In the genomic region with DNA sequence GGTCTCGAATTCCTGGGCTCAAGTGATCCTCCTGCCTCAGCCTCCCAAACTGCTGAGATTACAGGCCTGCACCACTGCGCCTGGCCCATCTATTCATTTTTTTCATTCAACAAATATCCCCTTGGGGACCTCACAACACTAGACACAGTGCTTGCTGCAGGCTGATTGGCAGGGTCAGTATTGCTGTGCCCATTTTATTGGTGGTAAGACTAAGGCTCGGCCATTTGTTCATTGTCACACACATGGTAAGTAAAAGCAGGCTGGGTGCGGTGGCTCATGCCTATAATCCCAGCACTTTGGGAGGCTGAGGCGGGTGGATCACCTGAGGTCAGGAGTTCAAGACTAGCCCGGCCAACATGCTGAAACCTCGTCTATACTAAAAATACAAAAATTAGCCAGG, we compare ENCODE assay signal across 6 cellular contexts. TPM values are rescaled to one million over a fixed set of nuclear protein-coding genes. Genes with fewer than 3 reads are reported as not detected.
DNase-seq lines count a peak whose midpoint lies in the region; ATAC-seq, FAIRE-seq and TF ChIP-seq lines count a peak whose summit lies in the region.
"Not testable (repeated sequence)": the region's sequence is repeated elsewhere in the genome, so short reads cannot be mapped to it uniquely, and the experiment has no call there.

No MANE protein-coding gene starts in this region.

- in situ Hi-C loops in K562 (cut with MboI), result not testable (repeated sequence)

- H4K20me1 ChIP-seq in K562 (replicated peaks; ENCODE audit: control insufficient read depth, insufficient read depth, low read length); H1 (replicated peaks in 1 of 2; ENCODE audit: control insufficient read depth in 1 of 2, insufficient read depth in 2 of 2, low read length in 2 of 2): not testable (repeated sequence)

- TF ChIP-seq EP300 in A549 (IDR thresholded peaks at IDR 0.05); K562 (IDR thresholded peaks at IDR 0.05; ENCODE audit: low read length); H1 (IDR thresholded peaks at IDR 0.05; ENCODE audit: borderline replicate concordance in 1 of 2, low read depth in 2 of 2, low read length in 2 of 2): not testable (repeated sequence)

- H3K27me3 ChIP-seq in K562 (ENCODE audit: control insufficient read depth in 2 of 2, insufficient read depth in 2 of 2, low read length in 2 of 2); H1 (replicated peaks in 1 of 4; ENCODE audit: control insufficient read depth in 3 of 4, extremely low read depth in 1 of 4, insufficient read depth in 3 of 4, low read length in 3 of 4); left ventricle myocardium inferior (ENCODE audit: low read depth); tibial artery: not testable (repeated sequence)

- H3K27ac ChIP-seq in A549; HEK293 (ENCODE audit: extremely low read depth, low read depth, low read length); K562 (ENCODE audit: extremely low read depth, low read depth, low read length); H1 (ENCODE audit: low read depth, low read length): not testable (repeated sequence)
- H3K27ac ChIP-seq in left ventricle myocardium inferior (replicated peaks) (peak overlapping the region; percentile 67), tibial artery (peak overlapping the region; percentile 63 to 70)

- BruUV-seq in K562 (replicated peaks; lab: Mats Ljungman, UMichigan), result not testable (repeated sequence)

- not testable (repeated sequence) for ATAC-seq in A549, K562

- 85% methylated on average over 7 of the region's 7 CpGs for WGBS in A549 (ENCODE audit: missing lambda C conversion rate)
- 46% methylated on average over 7 of the region's 7 CpGs for WGBS in K562 (ENCODE audit: insufficient coverage, low coverage, missing lambda C conversion rate)
- WGBS in H1 (ENCODE audit: extremely low coverage in 1 of 2, insufficient coverage in 1 of 2, insufficient read length in 1 of 2, insufficient replicate concordance in 2 of 2, low coverage in 1 of 2, low lambda C conversion rate in 2 of 2, missing lambda C conversion rate in 1 of 2), 2 experiments, result 91% methylated on average over 7 of the region's 7 CpGs; no CpG with 5 or more reads in 1 of the 2 experiments

- H4K91ac ChIP-seq in H1 (replicated peaks; ENCODE audit: insufficient read length, low read length), result not testable (repeated sequence)

- not testable (repeated sequence) for H2BK120ac ChIP-seq in H1 (replicated peaks; ENCODE audit: low read depth, low read length)

- not testable (repeated sequence) for H3K9me3 ChIP-seq in A549; HEK293 (ENCODE audit: control insufficient read depth, insufficient read depth, low read depth, low read length); K562 (replicated peaks; ENCODE audit: control insufficient read depth, insufficient read depth, low read depth, low read length); H1 (ENCODE audit: insufficient read depth in 2 of 2, low read depth in 1 of 2, low read length in 1 of 2); left ventricle myocardium inferior (replicated peaks); tibial artery

- intact Hi-C loops in K562 (cut with micrococcal nuclease); left ventricle myocardium inferior (cut with micrococcal nuclease); tibial artery (cut with DNase I; ENCODE audit: low total_unique reads): not testable (repeated sequence)

- H3K18ac ChIP-seq in H1 (ENCODE audit: extremely low read depth, low read length), result not testable (repeated sequence)

- not testable (repeated sequence) for H3K9me1 ChIP-seq in K562 (ENCODE audit: control insufficient read depth, insufficient read depth, low read length)

- H3K4ac ChIP-seq in H1 (replicated peaks; ENCODE audit: insufficient read length, low read depth, low read length), result not testable (repeated sequence)

- not testable (repeated sequence) for H3K14ac ChIP-seq in H1 (ENCODE audit: insufficient read length)

- TF ChIP-seq RAD21 in A549 (conservative IDR thresholded peaks at IDR 0.05 in 1 of 2, IDR thresholded peaks at IDR 0.05 in 1 of 2); K562 (CRISPR knock-in tag; conservative IDR thresholded peaks at IDR 0.05 in 1 of 2, IDR thresholded peaks at IDR 0.05 in 1 of 2); H1 (IDR thresholded peaks at IDR 0.05 in 1 of 2, conservative IDR thresholded peaks at IDR 0.05 in 1 of 2; ENCODE audit: low read depth in 2 of 2, low read length in 2 of 2): not testable (repeated sequence)

- H2BK15ac ChIP-seq in H1 (ENCODE audit: low read length), result not testable (repeated sequence)

- not testable (repeated sequence) for H3K4me1 ChIP-seq in A549; HEK293 (ENCODE audit: control insufficient read depth, insufficient read depth, low read length); K562 (replicated peaks in 1 of 2; ENCODE audit: control insufficient read depth in 2 of 2, insufficient read depth in 2 of 2, low read length in 2 of 2); H1 (replicated peaks in 1 of 4; ENCODE audit: control insufficient read depth in 3 of 4, insufficient read depth in 4 of 4, low read length in 3 of 4)
- H3K4me1 ChIP-seq in left ventricle myocardium inferior, result peaks cover 15% of the 10 kb centered on the region
- H3K4me1 ChIP-seq in tibial artery, result peaks cover 0 to 42% (median 21%) of the 10 kb centered on the region in 4 donors

- not testable (repeated sequence) for H2BK5ac ChIP-seq in H1 (ENCODE audit: low read depth, low read length)

- H3K4me3 ChIP-seq in A549; HEK293 (ENCODE audit: low read depth, low read length); K562; H1 (ENCODE audit: extremely low read depth in 1 of 4, insufficient read depth in 2 of 4, low read depth in 3 of 4, low read length in 4 of 4); left ventricle myocardium inferior: not testable (repeated sequence)
- peak overlapping the region in 1 of 2 donors; percentile 8 for H3K4me3 ChIP-seq in tibial artery

- H3K23ac ChIP-seq in H1 (ENCODE audit: insufficient read length), result not testable (repeated sequence)

- H4K8ac ChIP-seq in H1 (ENCODE audit: extremely low read depth, insufficient read depth, low read length), result not testable (repeated sequence)

- not testable (repeated sequence) for TF ChIP-seq CTCF in A549 (IDR thresholded peaks at IDR 0.05); HEK293 (tag by site-specific recombination; IDR thresholded peaks at IDR 0.05); K562 (IDR thresholded peaks at IDR 0.05 in 2 of 3, conservative IDR thresholded peaks at IDR 0.05 in 1 of 3; ENCODE audit: insufficient read depth in 2 of 3, low read depth in 1 of 3, low read length in 3 of 3); H1 (IDR thresholded peaks at IDR 0.05; ENCODE audit: control extremely low read depth in 1 of 3, insufficient read depth in 1 of 3, low read depth in 1 of 3, low read length in 3 of 3); left ventricle myocardium inferior (IDR thresholded peaks at IDR 0.05; ENCODE audit: borderline replicate concordance); tibial artery (IDR thresholded peaks at IDR 0.05)

- not testable (repeated sequence) for H4K5ac ChIP-seq in H1 (ENCODE audit: insufficient read length, low read depth, low read length)

- not testable (repeated sequence) for H3K79me2 ChIP-seq in K562 (ENCODE audit: control insufficient read depth, insufficient read depth, low read length); H1 (ENCODE audit: control insufficient read depth in 1 of 2, insufficient read depth in 2 of 2, low read length in 2 of 2)

- H3K4me2 ChIP-seq in A549; K562 (ENCODE audit: insufficient read depth, low read length); H1 (ENCODE audit: insufficient read depth in 1 of 2, low read depth in 2 of 2, low read length in 2 of 2): not testable (repeated sequence)

- not testable (repeated sequence) for H2BK12ac ChIP-seq in H1 (ENCODE audit: low read depth, low read length)

- H3K56ac ChIP-seq in H1 (replicated peaks; ENCODE audit: insufficient read length, low read depth, low read length), result not testable (repeated sequence)

- POLR2A ChIA-PET in A549 (lab: Yijun Ruan, JAX); HEK293 (lab: Yijun Ruan, JAX); K562 (lab: Yijun Ruan, JAX); H1 (lab: Charles Lee; ENCODE audit: partially characterized antibody): not testable (repeated sequence)

- not testable (repeated sequence) for H2AK5ac ChIP-seq in H1 (ENCODE audit: low read depth, low read length)

- not testable (repeated sequence) for H3K9ac ChIP-seq in K562 (ENCODE audit: insufficient read depth in 1 of 2, low read depth in 2 of 2, low read length in 2 of 2); H1 (replicated peaks in 1 of 4; ENCODE audit: extremely low read depth in 1 of 4, low read depth in 3 of 4, low read length in 3 of 4)

- not testable (repeated sequence) for H3K23me2 ChIP-seq in H1 (ENCODE audit: low read depth, low read length)

- not testable (repeated sequence) for H2BK20ac ChIP-seq in H1 (ENCODE audit: low read length)

- H3K36me3 ChIP-seq in HEK293 (ENCODE audit: control insufficient read depth in 2 of 2, insufficient read depth in 1 of 2, low read length in 2 of 2); K562 (ENCODE audit: control insufficient read depth, insufficient read depth, low read length); H1 (ENCODE audit: control insufficient read depth in 2 of 4, insufficient read depth in 4 of 4, low read length in 3 of 4); left ventricle myocardium inferior; tibial artery: not testable (repeated sequence)

- not testable (repeated sequence) for H2AFZ ChIP-seq in K562 (ENCODE audit: low read depth, low read length); H1 (ENCODE audit: low read length)

- H3K79me1 ChIP-seq in H1 (ENCODE audit: low read depth, low read length), result not testable (repeated sequence)

- CTCF ChIA-PET in A549 (lab: Yijun Ruan, JAX) (interaction anchor here (1.5 to 2.1 kb wide), 2 partner anchors 10 to 122 kb away, joined by 5 to 12 read pairs; no protein-coding TSS in a partner anchor), H1 (lab: Charles Lee; ENCODE audit: partially characterized antibody) (interaction anchor here (1.2 kb wide), 1 partner anchor 127 kb away, joined by 3 read pairs; no protein-coding TSS in a partner anchor)
- CTCF ChIA-PET in HEK293 (lab: Yijun Ruan, JAX); K562 (lab: Yijun Ruan, JAX; ENCODE audit: low intra/inter-chr PET ratio): not testable (repeated sequence)

- not testable (repeated sequence) for DNase-seq in A549 (ENCODE audit: low read depth in 1 of 2, low spot score in 1 of 2); K562 (ENCODE audit: extremely low read depth in 1 of 4, low spot score in 3 of 4); H1 (ENCODE audit: low read depth in 1 of 2, low spot score in 2 of 2); left ventricle myocardium inferior; tibial artery

- TF ChIP-seq POLR2A in A549 (IDR thresholded peaks at IDR 0.05; ENCODE audit: low read length); K562 (conservative IDR thresholded peaks at IDR 0.05); H1 (IDR thresholded peaks at IDR 0.05; ENCODE audit: control extremely low read depth in 1 of 2, low read depth in 2 of 2, low read length in 2 of 2): not testable (repeated sequence)

- not testable (repeated sequence) for FAIRE-seq in A549 (lab: Jason Lieb, UNC); K562 (lab: Jason Lieb, UNC); H1 (lab: Jason Lieb, UNC)

RNA-seq across cellular contexts. Expression of a gene that starts 15.0 kb away (rescaled TPM):
- polyA plus RNA-seq in A549 (2011; rRNA removed) (89.7 and 94.1 TPM in 2 replicates), A549 (2017; fragmentation: RNase III; extraction: RNeasy Plus Mini Kit Qiagen cat#74134 plus additional on column Dnase treatment) (372 to 495 TPM (median 379 TPM) in 3 replicates), K562 (2011; rRNA removed) (33.9 and 39.4 TPM in 2 replicates), K562 (2014; fragmentation: Illumina TruSeq; extraction: Trizol) (161 TPM in 2 replicates), K562 (2014; fragmentation: Nextera tagmentation; extraction: Ambion mirVana) (10 to 100 TPM; 27.7 to 33.4 TPM), K562 (2014; rRNA removed) (91.2 and 100 TPM in 2 replicates), H1 (2011; rRNA removed) (59.2 and 89.0 TPM in 2 replicates)
- polyA plus RNA-seq in A549 (2012; cell fraction: cytosol; rRNA removed), result 243 and 292 TPM in 2 replicates
- 169 and 182 TPM in 2 replicates for polyA plus RNA-seq in A549 (2012; cell fraction: nucleus; rRNA removed)
- 54.9 and 77.1 TPM in 2 replicates for polyA minus RNA-seq in A549 (2011; rRNA and poly(A)+ RNA removed)
- 27.5 and 42.5 TPM in 2 replicates for total RNA-seq in K562 (2011; cell fraction: chromatin; rRNA removed; ENCODE audit: low replicate concordance)
- 32.2 and 34.5 TPM in 2 replicates for total RNA-seq in K562 (2011; cell fraction: nucleolus; rRNA removed)
- 35.0 and 39.8 TPM in 2 replicates for total RNA-seq in K562 (2011; cell fraction: nucleoplasm; rRNA removed)
- total RNA-seq in K562 (2014; rRNA removed) (117 and 145 TPM in 2 replicates), K562 (2014; rRNA removed; fragmentation: Illumina TruSeq; extraction: Trizol) (49.5 and 60.5 TPM in 2 replicates), K562 (2015; rRNA removed; fragmentation: Illumina TruSeq; extraction: Trizol) (71.8 and 72.5 TPM in 2 replicates), K562 (2021) (185 and 186 TPM in 2 replicates), left ventricle myocardium inferior (13.3 TPM)
- 54.4 and 79.1 TPM in 2 replicates for polyA plus RNA-seq in K562 (2011; cell fraction: cytosol; rRNA removed)
- polyA plus RNA-seq in K562 (2011; cell fraction: nucleus; rRNA removed), result 33.5 and 46.0 TPM in 2 replicates
- polyA plus RNA-seq in K562 (2012), result 111 and 131 TPM in 2 replicates
- 21.2 and 25.2 TPM in 2 replicates for polyA minus RNA-seq in K562 (2011; rRNA and poly(A)+ RNA removed)
- polyA minus RNA-seq in K562 (2011; cell fraction: cytosol; rRNA and poly(A)+ RNA removed), result 32.1 and 32.6 TPM in 2 replicates
- 15.1 and 19.7 TPM in 2 replicates for polyA minus RNA-seq in K562 (2011; cell fraction: nucleus; rRNA and poly(A)+ RNA removed)
- 183 TPM in 2 replicates for total RNA-seq in H1 (2021; fragmentation: NEBNext Ultra II Directional; extraction: Animal tissue kit (Norgen Biotek cat#: 25700))
- polyA plus RNA-seq in H1 (2011; cell fraction: cytosol; rRNA removed), result 69.0 TPM
- 66.9 TPM for polyA plus RNA-seq in H1 (2011; cell fraction: nucleus; rRNA removed)
- polyA plus RNA-seq in H1 (2012, experiment 1 of 2), result 130 to 155 TPM (median 146 TPM) in 4 replicates
- polyA plus RNA-seq in H1 (2012, experiment 2 of 2), result 218 TPM
- 116 TPM for polyA plus RNA-seq in H1 (2013, experiment 1 of 2)
- polyA plus RNA-seq in H1 (2013, experiment 2 of 2), result 122 TPM
- 20.0 and 39.8 TPM in 2 replicates for polyA minus RNA-seq in H1 (2011; rRNA and poly(A)+ RNA removed)
- polyA minus RNA-seq in H1 (2011; cell fraction: cytosol; rRNA and poly(A)+ RNA removed), result 41.8 TPM
- 27.7 TPM for polyA minus RNA-seq in H1 (2011; cell fraction: nucleus; rRNA and poly(A)+ RNA removed)

RNA-seq across cellular contexts. Expression of a gene that starts 15.4 kb away (rescaled TPM):
- polyA plus RNA-seq in A549 (2011; rRNA removed) (21.0 and 22.3 TPM in 2 replicates), A549 (2017; fragmentation: RNase III; extraction: RNeasy Plus Mini Kit Qiagen cat#74134 plus additional on column Dnase treatment) (19.1 to 21.4 TPM (median 20.0 TPM) in 3 replicates), K562 (2011; rRNA removed) (25.6 and 34.8 TPM in 2 replicates), K562 (2014; fragmentation: Illumina TruSeq; extraction: Trizol) (16.5 and 20.7 TPM in 2 replicates), K562 (2014; fragmentation: Nextera tagmentation; extraction: Ambion mirVana) (1 to 10 TPM; 2.1 to 2.5 TPM), K562 (2014; rRNA removed) (25.4 and 30.1 TPM in 2 replicates), H1 (2011; rRNA removed) (22.9 and 33.7 TPM in 2 replicates)
- polyA plus RNA-seq in A549 (2012; cell fraction: cytosol; rRNA removed), result 27.9 and 38.4 TPM in 2 replicates
- polyA plus RNA-seq in A549 (2012; cell fraction: nucleus; rRNA removed), result 58.4 and 88.0 TPM in 2 replicates
- 35.3 and 35.8 TPM in 2 replicates for polyA minus RNA-seq in A549 (2011; rRNA and poly(A)+ RNA removed)
- total RNA-seq in K562 (2011; cell fraction: chromatin; rRNA removed; ENCODE audit: low replicate concordance), result 52.2 and 130 TPM in 2 replicates
- total RNA-seq in K562 (2011; cell fraction: nucleolus; rRNA removed), result 84.1 and 104 TPM in 2 replicates
- total RNA-seq in K562 (2011; cell fraction: nucleoplasm; rRNA removed), result 79.9 and 86.4 TPM in 2 replicates
- total RNA-seq in K562 (2014; rRNA removed) (30.6 and 40.4 TPM in 2 replicates), K562 (2014; rRNA removed; fragmentation: Illumina TruSeq; extraction: Trizol) (15.5 and 16.6 TPM in 2 replicates), K562 (2015; rRNA removed; fragmentation: Illumina TruSeq; extraction: Trizol) (18.5 and 21.1 TPM in 2 replicates), K562 (2021) (48.6 and 51.2 TPM in 2 replicates), left ventricle myocardium inferior (84.4 TPM)
- 33.1 and 49.1 TPM in 2 replicates for polyA plus RNA-seq in K562 (2011; cell fraction: cytosol; rRNA removed)
- polyA plus RNA-seq in K562 (2011; cell fraction: nucleus; rRNA removed), result 59.7 and 85.8 TPM in 2 replicates
- polyA plus RNA-seq in K562 (2012), result 22.4 and 33.6 TPM in 2 replicates
- polyA minus RNA-seq in K562 (2011; rRNA and poly(A)+ RNA removed), result 31.9 and 39.3 TPM in 2 replicates
- polyA minus RNA-seq in K562 (2011; cell fraction: cytosol; rRNA and poly(A)+ RNA removed), result 43.7 and 62.8 TPM in 2 replicates
- polyA minus RNA-seq in K562 (2011; cell fraction: nucleus; rRNA and poly(A)+ RNA removed), result 33.7 and 40.1 TPM in 2 replicates
- 33.6 and 35.3 TPM in 2 replicates for total RNA-seq in H1 (2021; fragmentation: NEBNext Ultra II Directional; extraction: Animal tissue kit (Norgen Biotek cat#: 25700))
- polyA plus RNA-seq in H1 (2011; cell fraction: cytosol; rRNA removed), result 25.1 TPM
- polyA plus RNA-seq in H1 (2011; cell fraction: nucleus; rRNA removed), result 34.8 TPM
- 16.3 to 22.6 TPM (median 21.6 TPM) in 4 replicates for polyA plus RNA-seq in H1 (2012, experiment 1 of 2)
- polyA plus RNA-seq in H1 (2012, experiment 2 of 2), result 13.3 TPM
- 14.7 TPM for polyA plus RNA-seq in H1 (2013, experiment 1 of 2)
- polyA plus RNA-seq in H1 (2013, experiment 2 of 2), result 14.9 TPM
- polyA minus RNA-seq in H1 (2011; rRNA and poly(A)+ RNA removed), result 48.3 and 51.7 TPM in 2 replicates
- polyA minus RNA-seq in H1 (2011; cell fraction: cytosol; rRNA and poly(A)+ RNA removed), result 40.4 TPM
- 30.4 TPM for polyA minus RNA-seq in H1 (2011; cell fraction: nucleus; rRNA and poly(A)+ RNA removed)
